Comparison of ENCODE assay signal across 9 cellular contexts in genomic region chr9:130939405-130939941, GRCh38. TPM values are rescaled to one million over a fixed set of nuclear protein-coding genes. Genes with fewer than 3 reads are reported as not detected.
A peak's percentile ranks its signal among the peaks of the same experiment; 100 is the strongest.
DNase-seq lines count a peak whose midpoint lies in the region; TF ChIP-seq lines count a peak whose summit lies in the region.
"Had no signal": no experiment of that assay in that cellular context is flagged by ENCODE, and none has a peak within 500 bp of the region (broad histone marks: within the 10 kb centered on the region; RNA-seq: fewer than 3 reads in every experiment).

No MANE protein-coding gene starts in this region.

- peaks cover 8% of the 10 kb centered on the region for H3K4me1 Mint-ChIP-seq in activated CD4-positive, alpha-beta memory T cell treated with anti-CD3 and anti-CD28 coated beads for 36 hours (ENCODE audit: low read depth)

- no peaks in the 10 kb centered on the region for H3K36me3 ChIP-seq in adipocyte (ENCODE audit: control insufficient read depth, insufficient read depth, low read length, severe bottlenecking)
- H3K36me3 ChIP-seq in tibial artery = no peaks in the 10 kb centered on the region

- intact Hi-C loops in tibial artery (cut with DNase I; ENCODE audit: low total_unique reads) = no loop called here
- intact Hi-C loops in activated CD4-positive, alpha-beta memory T cell treated with anti-CD3 and anti-CD28 coated beads for 36 hours (cut with micrococcal nuclease) = no loop called here

- CTCF ChIA-PET in activated CD4-positive, alpha-beta memory T cell treated with anti-CD3 and anti-CD28 coated beads for 36 hours (lab: Charles Lee) = interaction anchor here (1.0 kb wide), 1 partner anchor 107 kb away, joined by 3 read pairs; no protein-coding TSS in a partner anchor

- H3K9me3 ChIP-seq in adipocyte (ENCODE audit: control insufficient read depth, low read length) (no peaks in the 10 kb centered on the region), tibial artery (no peaks in the 10 kb centered on the region)

- peaks cover 52% of the 10 kb centered on the region for H3K27me3 Mint-ChIP-seq in activated CD4-positive, alpha-beta memory T cell treated with anti-CD3 and anti-CD28 coated beads for 36 hours

- peak; percentile 29 to 44 for DNase-seq in activated T-cell treated with anti-CD3 and anti-CD28 coated beads, Interleukin-2, amount 50 U/mL, for 48 hours
- DNase-seq in activated T-cell treated with anti-CD3 and anti-CD28 coated beads for 4 hours = no peak
- DNase-seq in adipocyte (ENCODE audit: low read depth) = peak; percentile 47
- DNase-seq in iris pigment epithelial cell (ENCODE audit: low read depth) = peak; percentile 22
- DNase-seq in tibial artery = no peak
- DNase-seq in central memory CD4-positive, alpha-beta T cell = no peak
- no peak for DNase-seq in activated CD4-positive, alpha-beta memory T cell treated with anti-CD3 and anti-CD28 coated beads for 36 hours
- DNase-seq in NCI-H2029 treated with DMSO at 0.1 percent for 48 hours (lab: John Stamatoyannopoulos, UW) = no peak
- DNase-seq: stimulated activated naive CD4-positive, alpha-beta T cell had no signal

- H3K27ac ChIP-seq in tibial artery = no peak overlapping the region

- H3K27ac Mint-ChIP-seq in activated CD4-positive, alpha-beta memory T cell treated with anti-CD3 and anti-CD28 coated beads for 36 hours = no peak overlapping the region

- peaks cover 17% of the 10 kb centered on the region for H3K27me3 ChIP-seq in adipocyte (replicated peaks; ENCODE audit: control insufficient read depth, insufficient read depth, low read length)
- H3K27me3 ChIP-seq in tibial artery = peaks cover 7 to 89% of the 10 kb centered on the region in 2 donors

- H3K4me1 ChIP-seq in adipocyte (ENCODE audit: control insufficient read depth, insufficient read depth, low read length) (peaks cover 17% of the 10 kb centered on the region), tibial artery (peaks cover 0 to 51% (median 38%) of the 10 kb centered on the region in 4 donors)

- POLR2A ChIA-PET in activated CD4-positive, alpha-beta memory T cell treated with anti-CD3 and anti-CD28 coated beads for 36 hours (lab: Charles Lee) = no interaction called here

- H3K9ac ChIP-seq in adipocyte (ENCODE audit: low read length) = no peak overlapping the region

- H3K4me3 Mint-ChIP-seq in activated CD4-positive, alpha-beta memory T cell treated with anti-CD3 and anti-CD28 coated beads for 36 hours = no peak overlapping the region

- TF ChIP-seq CTCF in tibial artery (IDR thresholded peaks at IDR 0.05) = no peak

- no peaks in the 10 kb centered on the region for H3K36me3 Mint-ChIP-seq in activated CD4-positive, alpha-beta memory T cell treated with anti-CD3 and anti-CD28 coated beads for 36 hours

- H3K4me3 ChIP-seq in adipocyte (ENCODE audit: low read length) (peak overlapping the region; percentile 78), tibial artery (peak overlapping the region; percentile 33 to 60)

- no peaks in the 10 kb centered on the region for H3K9me3 Mint-ChIP-seq in activated CD4-positive, alpha-beta memory T cell treated with anti-CD3 and anti-CD28 coated beads for 36 hours

RNA-seq across cellular contexts. Expression of gene FIBCD1, which starts 0.4 kb away (rescaled TPM):
- not detected for total RNA-seq in activated CD4-positive, alpha-beta memory T cell treated with anti-CD3 and anti-CD28 coated beads for 36 hours

RNA-seq across cellular contexts. Expression of gene QRFP, which starts 42.9 kb away (rescaled TPM):
- not detected for total RNA-seq in activated CD4-positive, alpha-beta memory T cell treated with anti-CD3 and anti-CD28 coated beads for 36 hours

Comparison
In these comparisons a context has a peak if more than half of its experiments do, and no peak if none do; other contexts are left out.
1. DNase-seq: peak in activated T-cell treated with anti-CD3 and anti-CD28 coated beads, Interleukin-2, amount 50 U/mL, for 48 hours (2 of 2), adipocyte (single experiment) and iris pigment epithelial cell (single experiment); none in activated T-cell treated with anti-CD3 and anti-CD28 coated beads for 4 hours (single experiment), tibial artery (0 of 2), central memory CD4-positive, alpha-beta T cell (single experiment), activated CD4-positive, alpha-beta memory T cell treated with anti-CD3 and anti-CD28 coated beads for 36 hours (single experiment) and NCI-H2029 treated with DMSO at 0.1 percent for 48 hours (single experiment).